In the genomic region with DNA sequence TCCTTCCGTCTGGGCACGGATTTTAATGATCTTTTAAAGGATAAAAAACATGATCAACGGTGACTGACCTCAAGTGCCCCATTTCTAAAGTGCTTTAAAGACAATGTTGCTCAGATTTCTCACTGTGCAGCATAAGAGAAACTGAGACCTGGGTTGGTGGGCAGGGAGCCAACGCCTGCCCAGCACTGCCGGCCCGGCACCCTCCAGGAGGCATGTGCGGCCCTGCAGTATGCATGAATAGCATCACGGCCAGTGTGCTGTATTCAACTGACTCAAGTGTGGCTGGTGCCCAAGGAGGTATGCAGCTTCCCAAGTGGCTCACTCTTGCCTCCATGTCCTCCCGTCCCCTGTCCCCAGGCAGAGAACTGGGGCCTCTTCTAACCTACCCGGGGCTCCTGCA, we compare ENCODE assay signal across 25 cellular contexts. TPM values are rescaled to one million over a fixed set of nuclear protein-coding genes. Genes with fewer than 3 reads are reported as not detected.
DNase-seq lines count a peak whose midpoint lies in the region; ATAC-seq, FAIRE-seq and TF ChIP-seq lines count a peak whose summit lies in the region.
"Had no signal": no experiment of that assay in that cellular context is flagged by ENCODE, and none has a peak within 500 bp of the region (broad histone marks: within the 10 kb centered on the region; RNA-seq: fewer than 3 reads in every experiment).

No MANE protein-coding gene starts in this region.

- H3K9me3 ChIP-seq in left ventricle myocardium inferior (replicated peaks) (no peaks in the 10 kb centered on the region), gastroesophageal sphincter (no peaks in the 10 kb centered on the region), SK-N-SH (no peaks in the 10 kb centered on the region)

- intact Hi-C loops in left ventricle myocardium inferior (cut with micrococcal nuclease), result no loop called here
- intact Hi-C loops in Right ventricle myocardium inferior (cut with DNase I), result loop anchor here (10.0 kb wide), 1 partner anchor 222 kb away; no protein-coding TSS in a partner anchor
- intact Hi-C loops in sciatic nerve (cut with DNase I), result no loop called here
- intact Hi-C loops in activated T-helper 1 cell treated with anti-CD3 and anti-CD28 coated beads, Interleukin-12 subunit alpha, Interleukin-12 subunit beta, Interleukin-2, Interleukin-4 antibody, amounts not matched to agents 30 ng/mL and 10 ng/mL and 1 ng/mL, durations not matched to agents 14 hours and 24 hours and 36 hours (cut with micrococcal nuclease), result no loop called here

- no peak for FAIRE-seq in RCC 7860 (lab: Jason Lieb, UNC)
- FAIRE-seq: GM12891 had no signal

- H3K27me3 Mint-ChIP-seq in activated T-helper 1 cell treated with anti-CD3 and anti-CD28 coated beads, Interleukin-12 subunit alpha, Interleukin-12 subunit beta, Interleukin-2, Interleukin-4 antibody, amounts not matched to agents 30 ng/mL and 10 ng/mL and 1 ng/mL, durations not matched to agents 14 hours and 24 hours and 36 hours (ENCODE audit: insufficient read depth), result peaks cover 5% of the 10 kb centered on the region
- H3K27me3 Mint-ChIP-seq: CD4-positive, alpha-beta T cell; IgD-negative memory B cell had no signal

- ATAC-seq in Right ventricle myocardium inferior (no peak), gastroesophageal sphincter (no peak), sciatic nerve (no peak)

- H3K4me1 ChIP-seq in left ventricle myocardium inferior (peaks cover 78% of the 10 kb centered on the region), gastroesophageal sphincter (peaks cover 0 to 63% (median 19%) of the 10 kb centered on the region in 3 donors), SK-N-SH (ENCODE audit: control insufficient read depth in 1 of 2, insufficient read depth in 2 of 2, low read depth in 1 of 2, low read length in 1 of 2) (peaks cover 0 to 18% of the 10 kb centered on the region in 2 experiments; a peak in 3 of 4 replicates)

- no peak for TF ChIP-seq POLR2A in gastroesophageal sphincter (IDR thresholded peaks at IDR 0.05)

- TF ChIP-seq CTCF in left ventricle myocardium inferior (IDR thresholded peaks at IDR 0.05; ENCODE audit: borderline replicate concordance) (no peak), gastroesophageal sphincter (IDR thresholded peaks at IDR 0.05) (no peak), GM10248 (IDR thresholded peaks at IDR 0.05; ENCODE audit: control extremely low read depth, extremely low read depth, low read depth, missing control alignments) (no peak), SK-N-SH (IDR thresholded peaks at IDR 0.05) (no peak)

- H3K79me2 ChIP-seq in SK-N-SH (ENCODE audit: insufficient read depth), result no peaks in the 10 kb centered on the region

- no peaks in the 10 kb centered on the region for H3K9me3 Mint-ChIP-seq in activated T-helper 1 cell treated with anti-CD3 and anti-CD28 coated beads, Interleukin-12 subunit alpha, Interleukin-12 subunit beta, Interleukin-2, Interleukin-4 antibody, amounts not matched to agents 30 ng/mL and 10 ng/mL and 1 ng/mL, durations not matched to agents 14 hours and 24 hours and 36 hours
- H3K9me3 Mint-ChIP-seq: CD4-positive, alpha-beta T cell; GM23338; IgD-negative memory B cell had no signal

- H3K36me3 Mint-ChIP-seq in activated T-helper 1 cell treated with anti-CD3 and anti-CD28 coated beads, Interleukin-12 subunit alpha, Interleukin-12 subunit beta, Interleukin-2, Interleukin-4 antibody, amounts not matched to agents 30 ng/mL and 10 ng/mL and 1 ng/mL, durations not matched to agents 14 hours and 24 hours and 36 hours (ENCODE audit: low read depth), result peaks cover 41% of the 10 kb centered on the region

- H3K4me3 ChIP-seq in left ventricle myocardium inferior, result no peak overlapping the region
- H3K4me3 ChIP-seq in gastroesophageal sphincter, result no peak overlapping the region
- H3K4me3 ChIP-seq in SK-N-SH (ENCODE audit: low read depth in 2 of 2, low read length in 1 of 2), result no peak overlapping the region
- H3K4me3 ChIP-seq: GM23338, SK-N-MC had no signal

- H3K4me2 ChIP-seq in SK-N-SH, result no peak overlapping the region
- H3K4me2 ChIP-seq: GM23338 had no signal

- POLR2A ChIA-PET in GM10248 (lab: Yijun Ruan, JAX) (no interaction called here), SK-N-SH (lab: Yijun Ruan, JAX) (interaction anchor here (1.1 to 1.7 kb wide), 2 partner anchors 9 kb away, joined by 3 read pairs; no protein-coding TSS in a partner anchor)

- H3F3A ChIP-seq in SK-N-SH (replicated peaks; ENCODE audit: insufficient read depth), result peaks cover 5% of the 10 kb centered on the region

- no CpG with 5 or more reads among the region's 10 CpGs for WGBS in gastroesophageal sphincter (ENCODE audit: low coverage in 1 of 2), 2 donors
- WGBS in SK-N-SH (ENCODE audit: low lambda C conversion rate), result 89% methylated on average over 10 of the region's 10 CpGs

- DNase-seq in left ventricle myocardium inferior, result no peak
- no peak for DNase-seq in Right ventricle myocardium inferior (ENCODE audit: missing footprints)
- peak; percentile 24 for DNase-seq in RCC 7860 (ENCODE audit: low spot score)
- peak; percentile 30 for DNase-seq in sciatic nerve (ENCODE audit: low spot score)
- no peak for DNase-seq in activated T-helper 1 cell treated with anti-CD3 and anti-CD28 coated beads, Interleukin-12 subunit alpha, Interleukin-12 subunit beta, Interleukin-2, Interleukin-4 antibody, amounts not matched to agents 30 ng/mL and 10 ng/mL and 1 ng/mL, durations not matched to agents 14 hours and 24 hours and 36 hours (ENCODE audit: low spot score)
- DNase-seq in GM10248 (ENCODE audit: extremely low spot score), result no peak
- no peak for DNase-seq in SK-N-SH
- DNase-seq: CD4-positive, alpha-beta T cell; COR-L47; DMS 273 treated with DMSO at 0.1 percent for 48 hours; DND-41; HCEC 1CT; NCI-H1105 treated with DMSO at 0.1 percent for 48 hours; NCI-H1694; NCI-H2081 treated with DMSO at 0.1 percent for 48 hours; NCI-H2171 treated with DMSO at 0.1 percent for 48 hours; NCI-H446 treated with DMSO at 0.1 percent for 48 hours; NCI-H526 treated with DMSO at 0.1 percent for 48 hours; OCI-M1; SHP77 treated with DMSO at 0.1 percent for 48 hours had no signal

- H3K9ac ChIP-seq in SK-N-SH, result no peak overlapping the region

- CTCF ChIA-PET in GM10248 (lab: Yijun Ruan, JAX), result interaction anchor here (1.6 to 8.5 kb wide), 3 partner anchors 9 to 51 kb away, joined by 5 to 70 read pairs (median 6); no protein-coding TSS in a partner anchor
- CTCF ChIA-PET in SK-N-SH (lab: Yijun Ruan, JAX), result interaction anchor here (1.3 kb wide), 1 partner anchor 18 kb away, joined by 3 read pairs; no protein-coding TSS in a partner anchor

- H3K27ac Mint-ChIP-seq in activated T-helper 1 cell treated with anti-CD3 and anti-CD28 coated beads, Interleukin-12 subunit alpha, Interleukin-12 subunit beta, Interleukin-2, Interleukin-4 antibody, amounts not matched to agents 30 ng/mL and 10 ng/mL and 1 ng/mL, durations not matched to agents 14 hours and 24 hours and 36 hours, result no peak overlapping the region
- H3K27ac Mint-ChIP-seq: CD4-positive, alpha-beta T cell; GM23338; IgD-negative memory B cell had no signal

- H3K36me3 ChIP-seq in left ventricle myocardium inferior (peaks cover 20% of the 10 kb centered on the region), gastroesophageal sphincter (peaks cover 0 to 41% of the 10 kb centered on the region in 2 donors), SK-N-SH (replicated peaks in 1 of 2; ENCODE audit: control insufficient read depth in 1 of 2, insufficient read depth in 2 of 2, low read length in 1 of 2) (peaks cover 17 to 80% of the 10 kb centered on the region in 2 experiments)

- H2AFZ ChIP-seq in SK-N-SH (ENCODE audit: low read depth), result no peak overlapping the region
- H2AFZ ChIP-seq: GM23338 had no signal

- no peak overlapping the region for H3K4me3 Mint-ChIP-seq in activated T-helper 1 cell treated with anti-CD3 and anti-CD28 coated beads, Interleukin-12 subunit alpha, Interleukin-12 subunit beta, Interleukin-2, Interleukin-4 antibody, amounts not matched to agents 30 ng/mL and 10 ng/mL and 1 ng/mL, durations not matched to agents 14 hours and 24 hours and 36 hours
- H3K4me3 Mint-ChIP-seq: CD4-positive, alpha-beta T cell; GM23338; IgD-negative memory B cell had no signal

- H3K27ac ChIP-seq in left ventricle myocardium inferior (replicated peaks) (peak overlapping the region; percentile 88), gastroesophageal sphincter (peak overlapping the region in 3 of 4 donors; percentile 73 to 81 (median 79)), SK-N-SH (ENCODE audit: low read depth in 2 of 2, low read length in 1 of 2) (peak overlapping the region in 1 of 2 experiments; percentile 85; a peak in 2 of 4 replicates)
- H3K27ac ChIP-seq: SK-N-MC had no signal

- no peaks in the 10 kb centered on the region for H3K27me3 ChIP-seq in left ventricle myocardium inferior (ENCODE audit: low read depth)
- no peaks in the 10 kb centered on the region for H3K27me3 ChIP-seq in gastroesophageal sphincter
- no peaks in the 10 kb centered on the region for H3K27me3 ChIP-seq in SK-N-SH (ENCODE audit: insufficient read depth)

- TF ChIP-seq RAD21 in SK-N-SH (IDR thresholded peaks at IDR 0.05; ENCODE audit: low read length), result no peak

- no peaks in the 10 kb centered on the region for H3K4me1 Mint-ChIP-seq in activated T-helper 1 cell treated with anti-CD3 and anti-CD28 coated beads, Interleukin-12 subunit alpha, Interleukin-12 subunit beta, Interleukin-2, Interleukin-4 antibody, amounts not matched to agents 30 ng/mL and 10 ng/mL and 1 ng/mL, durations not matched to agents 14 hours and 24 hours and 36 hours (ENCODE audit: low read depth)
- H3K4me1 Mint-ChIP-seq: IgD-negative memory B cell had no signal

- TF ChIP-seq EP300 in gastroesophageal sphincter (IDR thresholded peaks at IDR 0.05) (no peak), SK-N-SH (IDR thresholded peaks at IDR 0.05; ENCODE audit: borderline replicate concordance in 1 of 2, low read depth in 1 of 2, low read length in 1 of 2) (no peak)

- H4K20me1 ChIP-seq in SK-N-SH (ENCODE audit: insufficient read depth), result 0 out of 2 replicates have a peak, but pooled peaks cover 5% of the 10 kb centered on the region

- H3K9me2 ChIP-seq in SK-N-SH, result no peaks in the 10 kb centered on the region

RNA-seq across cellular contexts. Expression of a gene that starts 30.3 kb away (rescaled TPM):
- total RNA-seq in left ventricle myocardium inferior, result 65.8 TPM
- total RNA-seq in Right ventricle myocardium inferior, result 57.5 TPM
- total RNA-seq in gastroesophageal sphincter, result 100 to 1,000 TPM in 1 of 4 donors, 10 to 100 TPM in 3; 72.2 to 109 (median 91.6) TPM
- 124 TPM for total RNA-seq in sciatic nerve
- 205 and 214 TPM in 2 replicates for total RNA-seq in activated T-helper 1 cell treated with anti-CD3 and anti-CD28 coated beads, Interleukin-12 subunit alpha, Interleukin-12 subunit beta, Interleukin-2, Interleukin-4 antibody, amounts not matched to agents 30 ng/mL and 10 ng/mL and 1 ng/mL, durations not matched to agents 14 hours and 24 hours and 36 hours
- 153 and 215 TPM in 2 replicates for polyA plus RNA-seq in SK-N-SH (2012; rRNA removed)
- polyA plus RNA-seq in SK-N-SH (2012; cell fraction: cytosol; rRNA removed), result 122 and 161 TPM in 2 replicates
- 160 and 215 TPM in 2 replicates for polyA plus RNA-seq in SK-N-SH (2012; cell fraction: nucleus; rRNA removed)

RNA-seq across cellular contexts. Expression of a gene that starts 41.1 kb away (rescaled TPM):
- total RNA-seq in left ventricle myocardium inferior (25.3 TPM), Right ventricle myocardium inferior (21.4 TPM), gastroesophageal sphincter (10 to 100 TPM; 19.4 to 27.8 (median 26.7) TPM), sciatic nerve (26.7 TPM)
- total RNA-seq in activated T-helper 1 cell treated with anti-CD3 and anti-CD28 coated beads, Interleukin-12 subunit alpha, Interleukin-12 subunit beta, Interleukin-2, Interleukin-4 antibody, amounts not matched to agents 30 ng/mL and 10 ng/mL and 1 ng/mL, durations not matched to agents 14 hours and 24 hours and 36 hours, result 135 and 137 TPM in 2 replicates
- 140 and 145 TPM in 2 replicates for polyA plus RNA-seq in SK-N-SH (2012; rRNA removed)
- 148 and 151 TPM in 2 replicates for polyA plus RNA-seq in SK-N-SH (2012; cell fraction: cytosol; rRNA removed)
- polyA plus RNA-seq in SK-N-SH (2012; cell fraction: nucleus; rRNA removed), result 68.4 and 76.8 TPM in 2 replicates

Comparison
In these comparisons a context has a peak if more than half of its experiments do, and no peak if none do; other contexts are left out.
1. DNase-seq: peak in RCC 7860 (single experiment) and sciatic nerve (single experiment); none in left ventricle myocardium inferior (single experiment), Right ventricle myocardium inferior (single experiment), activated T-helper 1 cell treated with anti-CD3 and anti-CD28 coated beads, Interleukin-12 subunit alpha, Interleukin-12 subunit beta, Interleukin-2, Interleukin-4 antibody, amounts not matched to agents 30 ng/mL and 10 ng/mL and 1 ng/mL, durations not matched to agents 14 hours and 24 hours and 36 hours (single experiment), GM10248 (single experiment) and SK-N-SH (single experiment).